In genomic region chr6:27388293-27389197, GRCh38 we compare ENCODE assay signal across 8 cellular contexts. TPM values are rescaled to one million over a fixed set of nuclear protein-coding genes. Genes with fewer than 3 reads are reported as not detected.
DNase-seq lines count a peak whose midpoint lies in the region; ATAC-seq, FAIRE-seq and TF ChIP-seq lines count a peak whose summit lies in the region.

Gene ZNF391 (plus strand): TSS chr6:27388759. CDS start chr6:27400371, 11,612 bp downstream.

- peak; percentile 79 for FAIRE-seq in D721Med (lab: Jason Lieb, UNC)

- ATAC-seq in GM21381 (IDR thresholded peaks at IDR 0.05; ENCODE audit: unreplicated experiment) (peak; percentile 94), natural killer cell (peak; percentile 74 to 84 (median 83))

- peaks cover 11% of the 10 kb centered on the region in 2 donors for H3K4me1 Mint-ChIP-seq in natural killer cell

- TF ChIP-seq CTCF in D721Med (IDR thresholded peaks at IDR 0.05; ENCODE audit: insufficient read depth, missing control alignments) = no peak
- no peak for TF ChIP-seq CTCF in fibroblast of mammary gland (conservative IDR thresholded peaks at IDR 0.05; ENCODE audit: control insufficient read depth, insufficient read depth, low read depth, low read length)
- TF ChIP-seq CTCF in natural killer cell (IDR thresholded peaks at IDR 0.05) = no peak

- H3K36me3 Mint-ChIP-seq in natural killer cell = peaks cover 11% of the 10 kb centered on the region

- H3K4me3 ChIP-seq in fibroblast of mammary gland (ENCODE audit: control insufficient read depth, low read depth, low read length) = peak within 1 kb of the TSS; percentile 84

- peak within 1 kb of the TSS in 1 of 2 donors; percentile 81 for H3K27ac Mint-ChIP-seq in natural killer cell

- DNase-seq in D721Med (ENCODE audit: insufficient read length, low spot score) (peak; percentile 64), HUDEP-2 (lab: John Stamatoyannopoulos, UW; ENCODE audit: unreplicated experiment in 76 of 76) (peak in 64 of 76 experiments; percentile 19 to 95 (median 62)), activated T-helper 1 cell treated with Interleukin-2 at 50 U/mL for 16 hours (ENCODE audit: low read depth) (peak; percentile 47), fibroblast of mammary gland (ENCODE audit: low read depth) (peak; percentile 90), natural killer cell (peak; percentile 41)
- DNase-seq in stimulated activated naive CD4-positive, alpha-beta T cell (lab: John Stamatoyannopoulos, UW) = peak; percentile 23 to 77 (median 52)

- peaks cover 16 to 33% of the 10 kb centered on the region in 2 donors for H3K27me3 Mint-ChIP-seq in natural killer cell (ENCODE audit: low read depth in 2 of 2)

- H3K9me3 Mint-ChIP-seq in natural killer cell = peaks cover 1 to 3% of the 10 kb centered on the region in 2 donors

- intact Hi-C loops in natural killer cell (cut with micrococcal nuclease) = no loop called here

- peak within 1 kb of the TSS; percentile 92 for H3K4me3 Mint-ChIP-seq in natural killer cell

TF ChIP-seq in PFSK-1, 5 proteins besides CTCF, POLR2A, EP300 and RAD21:
- TF ChIP-seq FOXP2 (optimal IDR thresholded peaks at IDR 0.05; ENCODE audit: borderline replicate concordance, extremely low read depth, extremely low read length, insufficient read depth) = peak; percentile 40
- TF ChIP-seq REST (IDR thresholded peaks at IDR 0.05; ENCODE audit: insufficient read depth in 1 of 2, low read depth in 2 of 2, low read length in 2 of 2) = no peak
- TF ChIP-seq TAF1 (IDR thresholded peaks at IDR 0.05; ENCODE audit: borderline replicate concordance, insufficient read depth, low read length) = peak; percentile 94
- TF ChIP-seq SIN3A (IDR thresholded peaks at IDR 0.05; ENCODE audit: borderline replicate concordance, insufficient read depth, low read length) = no peak
- peak; percentile 80; the same call in 1 of the 2 replicates for TF ChIP-seq POLR2AphosphoS5 (IDR thresholded peaks at IDR 0.05; ENCODE audit: low read depth, low read length)

RNA-seq across cellular contexts. Expression of gene ZNF391, which starts in this region (rescaled TPM):
- polyA plus RNA-seq in PFSK-1 (2012; ENCODE audit: insufficient read length, low read depth) = 0.25 TPM
- under 1 TPM; 0.18 to 0.83 (median 0.19) TPM for total RNA-seq in natural killer cell

Comparison
In these comparisons a context has a peak if more than half of its experiments do, and no peak if none do; other contexts are left out.
1. Peak in every context shown above with its lines: DNase-seq, ATAC-seq and H3K4me3 ChIP-seq.
2. Peak in DNase-seq and ATAC-seq in natural killer cell; RNA of the gene not detected or under 1 TPM.